ENCODE assay signal across 13 cellular contexts in genomic region chr5:15992918-15993317, GRCh38.
DNase-seq lines count a peak whose midpoint lies in the region; ATAC-seq and TF ChIP-seq lines count a peak whose summit lies in the region.
"Had no signal": no experiment of that assay in that cellular context is flagged by ENCODE, and none has a peak within 500 bp of the region (broad histone marks: within the 10 kb centered on the region; RNA-seq: fewer than 3 reads in every experiment).

No MANE protein-coding gene starts in this region.

- H3K14ac ChIP-seq in IMR-90 (replicated peaks; ENCODE audit: low read depth, low read length) = 0 out of 2 replicates have a peak overlapping the region, but pooled peaks have one; percentile 55

- no peak overlapping the region for H3K9ac ChIP-seq in IMR-90 (ENCODE audit: low read depth, low read length)

- no peak overlapping the region for H3K56ac ChIP-seq in IMR-90 (ENCODE audit: extremely low read depth, insufficient read depth, low read length)

- H2BK15ac ChIP-seq in IMR-90 (ENCODE audit: low read depth, low read length) = no peak overlapping the region

- intact Hi-C loops in IMR-90 (cut with micrococcal nuclease) = loop anchor here (5.0 to 10.0 kb wide), 3 partner anchors 156 to 798 kb away; no protein-coding TSS in a partner anchor

- H3K79me1 ChIP-seq in IMR-90 (ENCODE audit: low read depth in 1 of 2, low read length in 2 of 2) = no peaks in the 10 kb centered on the region

- H2AK9ac ChIP-seq in IMR-90 (replicated peaks; ENCODE audit: low read depth, low read length, poor library complexity) = no peak overlapping the region

- in situ Hi-C loops in ACHN (cut with HindIII; ENCODE audit: low pct_ligation_motif_present, low pct_unique_long_range_greater_than_20kb, low sequenced_read_pairs) = no loop called here
- in situ Hi-C loops in IMR-90 (cut with MboI; ENCODE audit: low sequenced_read_pairs) = loop anchor here (10.0 kb wide), 2 partner anchors 528 to 888 kb away; no protein-coding TSS in a partner anchor

- H3K9me3 Mint-ChIP-seq in chondrocyte (ENCODE audit: low read depth) = peaks cover 34% of the 10 kb centered on the region

- no CpG with 5 or more reads among the region's 2 CpGs for WGBS in IMR-90 (ENCODE audit: extremely low coverage in 2 of 2, insufficient read length in 1 of 2), 2 experiments

- H3K4me3 Mint-ChIP-seq in chondrocyte (ENCODE audit: unreplicated experiment) = no peak overlapping the region
- H3K4me3 Mint-ChIP-seq: activated naive CD4-positive, alpha-beta T cell treated with anti-CD3 and anti-CD28 coated beads, Interleukin-2, amount 50 U/mL, for 24 hours had no signal

- DNase-seq in ACHN (peak; percentile 88), IMR-90 (peak; percentile 72), chondrocyte (ENCODE audit: low spot score) (no peak), kidney tubule cell (ENCODE audit: low spot score) (peak; percentile 96), NCI-H345 treated with DMSO at 0.1 percent for 48 hours (lab: John Stamatoyannopoulos, UW; ENCODE audit: unreplicated experiment) (no peak), left lobe of liver (ENCODE audit: low spot score) (no peak)
- no peak for DNase-seq in activated effector memory CD4-positive, alpha-beta T cell treated with Interleukin-2 at 50 U/mL for 16 hours
- DNase-seq: NCI-H2171, PC-9, upper lobe of left lung had no signal

- H3K9me1 ChIP-seq in IMR-90 (ENCODE audit: insufficient read depth, low read length) = no peaks in the 10 kb centered on the region

- no peaks in the 10 kb centered on the region for H3K36me3 ChIP-seq in IMR-90 (ENCODE audit: control insufficient read depth, insufficient read depth, low read length)
- H3K36me3 ChIP-seq: upper lobe of left lung had no signal

- TF ChIP-seq CTCF in IMR-90 (conservative IDR thresholded peaks at IDR 0.05; ENCODE audit: low read depth, low read length) = peak; percentile 31; the same call in 1 of the 2 replicates
- peak; percentile 37 for TF ChIP-seq CTCF in chondrocyte (IDR thresholded peaks at IDR 0.05)

- H3K27me3 ChIP-seq in IMR-90 (ENCODE audit: control insufficient read depth, insufficient read depth, low read length) = 0 out of 2 replicates have a peak, but pooled peaks cover 1% of the 10 kb centered on the region
- H3K27me3 ChIP-seq: upper lobe of left lung had no signal

- dilution Hi-C loops in IMR-90 (cut with HindIII; ENCODE audit: low sequenced_read_pairs, unreplicated experiment) = no loop called here

- H3K4me1 Mint-ChIP-seq in chondrocyte (ENCODE audit: low read depth) = peaks cover 12% of the 10 kb centered on the region
- H3K4me1 Mint-ChIP-seq: activated naive CD4-positive, alpha-beta T cell treated with anti-CD3 and anti-CD28 coated beads, Interleukin-2, amount 50 U/mL, for 24 hours had no signal

- peak overlapping the region in 1 of 2 experiments; percentile 47; a peak in 1 of 4 replicates for H4K8ac ChIP-seq in IMR-90 (ENCODE audit: low read depth in 2 of 2, low read length in 2 of 2)

- ATAC-seq in IMR-90 (ENCODE audit: low read depth) (peak; percentile 36; the same call in 1 of the 2 replicates), GM18502 (IDR thresholded peaks at IDR 0.05; ENCODE audit: poor library complexity, unreplicated experiment) (no peak), left lobe of liver (no peak)

- no peaks in the 10 kb centered on the region for H3K27me3 Mint-ChIP-seq in chondrocyte (ENCODE audit: low read depth)

- no peak overlapping the region; the same call in 1 of the 2 replicates for H2AK5ac ChIP-seq in IMR-90 (ENCODE audit: low read depth, low read length)

- H3K9me3 ChIP-seq in IMR-90 (ENCODE audit: control insufficient read depth, insufficient read depth, low read length) = peaks cover 2% of the 10 kb centered on the region; the same call in 1 of the 2 replicates

- no TSS peak for BruUV-seq in IMR-90 (replicated peaks; lab: Mats Ljungman, UMichigan)

- no peaks in the 10 kb centered on the region; the same call in 1 of the 2 replicates for H3K4me1 ChIP-seq in IMR-90 (ENCODE audit: control insufficient read depth, insufficient read depth, low read length)
- H3K4me1 ChIP-seq: upper lobe of left lung had no signal

- no peak overlapping the region; the same call in 1 of the 2 replicates for H4K91ac ChIP-seq in IMR-90 (ENCODE audit: insufficient read depth, low read depth, low read length)

- H3K23ac ChIP-seq in IMR-90 (ENCODE audit: low read depth, low read length) = no peak overlapping the region

- no peak overlapping the region for H3K18ac ChIP-seq in IMR-90 (ENCODE audit: low read depth, low read length)

- no peak overlapping the region for H4K5ac ChIP-seq in IMR-90 (ENCODE audit: low read depth, low read length)

- H3K4me2 ChIP-seq in IMR-90 (ENCODE audit: low read depth, low read length) = no peak overlapping the region
- H3K4me2 ChIP-seq: PC-9 had no signal

- peak; percentile 47 for TF ChIP-seq RAD21 in IMR-90 (IDR thresholded peaks at IDR 0.05; ENCODE audit: low read length)

- peak overlapping the region; percentile 32; the same call in 1 of the 2 replicates for H2BK120ac ChIP-seq in IMR-90 (ENCODE audit: low read depth, low read length)

- H2AFZ ChIP-seq in IMR-90 (replicated peaks; ENCODE audit: low read length, poor library complexity) = no peak overlapping the region
- H2AFZ ChIP-seq: PC-9 had no signal

- peak overlapping the region; percentile 93 for H3K27ac Mint-ChIP-seq in chondrocyte (ENCODE audit: unreplicated experiment)
- H3K27ac Mint-ChIP-seq: activated naive CD4-positive, alpha-beta T cell treated with anti-CD3 and anti-CD28 coated beads, Interleukin-2, amount 50 U/mL, for 24 hours had no signal

- H3K27ac ChIP-seq in IMR-90 (ENCODE audit: insufficient read depth, low read length) = no peak overlapping the region
- H3K27ac ChIP-seq: coronary artery, PC-9, upper lobe of left lung had no signal

- CTCF ChIA-PET in IMR-90 (lab: Yijun Ruan, JAX) = interaction anchor here (0.7 to 1.9 kb wide), 4 partner anchors 18 to 872 kb away, joined by 3 to 8 read pairs (median 3); no protein-coding TSS in a partner anchor

- TF ChIP-seq POLR2A in IMR-90 (IDR thresholded peaks at IDR 0.05; ENCODE audit: low read depth, low read length) = no peak

- peaks cover 14% of the 10 kb centered on the region for H3K36me3 Mint-ChIP-seq in chondrocyte (ENCODE audit: low read depth)

- no peak overlapping the region for H2BK5ac ChIP-seq in IMR-90 (ENCODE audit: low read depth, low read length, poor library complexity, severe bottlenecking)

- H3K4me3 ChIP-seq in IMR-90 (ENCODE audit: insufficient read depth, low read depth, low read length) = no peak overlapping the region
- H3K4me3 ChIP-seq: coronary artery, PC-9, upper lobe of left lung had no signal

- H4K20me1 ChIP-seq in IMR-90 (ENCODE audit: insufficient read depth, low read length) = no peaks in the 10 kb centered on the region

- H3K4ac ChIP-seq in IMR-90 (ENCODE audit: low read depth, low read length) = no peak overlapping the region

- POLR2A ChIA-PET in IMR-90 (lab: Charles Lee; ENCODE audit: unreplicated experiment) = no interaction called here

- H2BK20ac ChIP-seq in IMR-90 (ENCODE audit: low read depth, low read length) = peak overlapping the region; percentile 57; the same call in 1 of the 2 replicates

TF ChIP-seq in IMR-90, 13 proteins besides CTCF, POLR2A, EP300 and RAD21:
- TF ChIP-seq MAFK (IDR thresholded peaks at IDR 0.05; ENCODE audit: low read depth, low read length) (peak; percentile 99), MXI1 (IDR thresholded peaks at IDR 0.05; ENCODE audit: borderline replicate concordance, low read depth, low read length) (no peak), FOS (IDR thresholded peaks at IDR 0.05; ENCODE audit: low read depth, low read length) (peak; percentile 56; the same call in 1 of the 2 replicates), NFE2L2 (IDR thresholded peaks at IDR 0.05; ENCODE audit: low read depth, low read length) (peak; percentile 96), USF2 (IDR thresholded peaks at IDR 0.05; ENCODE audit: low read depth, low read length) (no peak)

Comparison
In these comparisons a context has a peak if more than half of its experiments do, and no peak if none do; other contexts are left out.
1. DNase-seq: peak in ACHN (single experiment), IMR-90 (single experiment) and kidney tubule cell (single experiment); none in chondrocyte (single experiment), NCI-H345 treated with DMSO at 0.1 percent for 48 hours (single experiment), left lobe of liver (single experiment) and activated effector memory CD4-positive, alpha-beta T cell treated with Interleukin-2 at 50 U/mL for 16 hours (single experiment).